Comparison of ENCODE assay signal across 23 cellular contexts in genomic region chr10:106920538-106920937, GRCh38.
"Had no signal": no experiment of that assay in that cellular context is flagged by ENCODE, and none has a peak within 500 bp of the region (broad histone marks: within the 10 kb centered on the region; RNA-seq: fewer than 3 reads in every experiment).

No MANE protein-coding gene starts in this region.

- H3K4me1 Mint-ChIP-seq: activated naive CD8-positive, alpha-beta T cell treated with anti-CD3 and anti-CD28 coated beads, Interleukin-2, amount 50 U/mL, for 24 hours had no signal

- H3K36me3 Mint-ChIP-seq: brain had no signal

- ATAC-seq: activated CD4-positive, CD25-positive, alpha-beta regulatory T cell treated with anti-CD3 and anti-CD28 coated beads, Interleukin-2, amount 50 U/mL, for 24 hours; activated CD8-positive, alpha-beta T cell treated with anti-CD3 and anti-CD28 coated beads for 36 hours; activated naive CD4-positive, alpha-beta T cell treated with anti-CD3 and anti-CD28 coated beads, Interleukin-2, amount 50 U/mL, for 72 hours; activated naive CD8-positive, alpha-beta T cell treated with anti-CD3 and anti-CD28 coated beads, Interleukin-2, amount 50 U/mL, for 24 hours; PC-3 had no signal

- H3K4me3 Mint-ChIP-seq: activated CD8-positive, alpha-beta T cell treated with anti-CD3 and anti-CD28 coated beads for 36 hours; activated naive CD8-positive, alpha-beta T cell treated with anti-CD3 and anti-CD28 coated beads, Interleukin-2, amount 50 U/mL, for 24 hours; brain; T-helper 1 cell treated with Interleukin-12 subunit alpha and Interleukin-12 subunit beta and Interleukin-4 antibody, amounts not matched to agents 30 μg/mL and 1 μg/mL, for 36 hours had no signal

- DNase-seq: activated CD4-positive, alpha-beta T cell treated with anti-CD3 and anti-CD28 coated beads for 4 hours; activated CD8-positive, alpha-beta memory T cell treated with anti-CD3 and anti-CD28 coated beads, Interleukin-2, amount 50 U/mL, for 4 hours; activated CD8-positive, alpha-beta T cell treated with anti-CD3 and anti-CD28 coated beads for 36 hours; activated naive CD8-positive, alpha-beta T cell treated with anti-CD3 and anti-CD28 coated beads, Interleukin-2, amount 50 U/mL, for 24 hours; amniotic stem cell; caudate nucleus; MG63; MV-4-11; NCI-H1092 treated with DMSO at 0.1 percent for 48 hours; NCI-H1417 treated with DMSO at 0.1 percent for 48 hours; NCI-H1694 treated with DMSO at 0.1 percent for 48 hours; NCI-H2029 treated with DMSO at 0.1 percent for 48 hours; NCI-H345; NCI-H510A; NCI-H526 treated with DMSO at 0.1 percent for 48 hours; PC-3; SHP77 treated with DMSO at 0.1 percent for 48 hours had no signal

- H3K36me3 ChIP-seq: MG63 had no signal

- H3K27me3 Mint-ChIP-seq: activated CD8-positive, alpha-beta T cell treated with anti-CD3 and anti-CD28 coated beads for 36 hours; brain had no signal

- H3K27me3 ChIP-seq: MG63 had no signal

- H3K27ac Mint-ChIP-seq: activated CD8-positive, alpha-beta T cell treated with anti-CD3 and anti-CD28 coated beads for 36 hours; activated naive CD8-positive, alpha-beta T cell treated with anti-CD3 and anti-CD28 coated beads, Interleukin-2, amount 50 U/mL, for 24 hours; brain; T-helper 1 cell treated with Interleukin-12 subunit alpha and Interleukin-12 subunit beta and Interleukin-4 antibody, amounts not matched to agents 30 μg/mL and 1 μg/mL, for 36 hours had no signal

- FAIRE-seq: astrocyte, RCC 7860 had no signal

- H3K9me3 ChIP-seq: MG63 had no signal

- H3K9me3 Mint-ChIP-seq: T-helper 1 cell treated with Interleukin-12 subunit alpha and Interleukin-12 subunit beta and Interleukin-4 antibody, amounts not matched to agents 30 μg/mL and 1 μg/mL, for 36 hours had no signal

- H3K4me3 ChIP-seq: MG63 had no signal
